15 cellular contexts compared by ENCODE assay signal in the genomic region with DNA sequence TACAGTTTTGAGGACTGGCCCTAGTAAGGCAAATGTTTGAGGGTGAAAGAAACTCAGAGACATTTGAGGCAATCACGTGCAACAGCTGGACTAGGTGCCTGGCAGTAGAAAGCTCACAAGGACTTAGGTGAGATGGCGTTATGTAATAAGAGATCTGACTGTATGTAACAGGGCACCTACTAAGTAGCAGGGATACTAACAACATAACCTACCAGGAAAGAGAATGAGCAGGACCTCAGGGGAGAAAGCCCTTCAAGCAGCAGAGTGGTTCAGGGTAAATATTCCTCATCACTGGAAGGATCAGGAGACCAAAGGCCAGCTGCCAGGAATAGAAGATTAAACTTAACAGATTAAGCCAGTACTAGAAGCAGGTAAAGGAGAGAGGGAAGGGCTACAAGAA. TPM values are rescaled to one million over a fixed set of nuclear protein-coding genes. Genes with fewer than 3 reads are reported as not detected.
"Had no signal": no experiment of that assay in that cellular context is flagged by ENCODE, and none has a peak within 500 bp of the region (broad histone marks: within the 10 kb centered on the region; RNA-seq: fewer than 3 reads in every experiment).

No MANE protein-coding gene starts in this region.

- H3K4me3 Mint-ChIP-seq: activated naive CD4-positive, alpha-beta T cell treated with anti-CD3 and anti-CD28 coated beads, Interleukin-2, amount 50 U/mL, for 24 hours; brain had no signal

- H3K27me3 Mint-ChIP-seq: activated naive CD4-positive, alpha-beta T cell treated with anti-CD3 and anti-CD28 coated beads, Interleukin-2, amount 50 U/mL, for 24 hours had no signal

- H3K4me1 Mint-ChIP-seq: brain had no signal

- H3K36me3 Mint-ChIP-seq: brain had no signal

- H3K27ac Mint-ChIP-seq: brain had no signal

- DNase-seq: activated CD4-positive, alpha-beta T cell treated with anti-CD3 and anti-CD28 coated beads for 4 hours; activated CD8-positive, alpha-beta memory T cell treated with anti-CD3 and anti-CD28 coated beads for 24 hours; activated effector memory CD4-positive, alpha-beta T cell treated with Interleukin-2 at 50 U/mL for 16 hours; activated T-cell treated with anti-CD3 and anti-CD28 coated beads for 4 hours; amygdala; dorsolateral prefrontal cortex; left cardiac atrium; mammary epithelial cell; sigmoid colon; stimulated activated CD4-positive, alpha-beta T cell treated with anti-CD3 and anti-CD28 coated beads, Interleukin-2, amount 100 ng/mL, for 24 hours; stimulated activated naive CD4-positive, alpha-beta T cell treated with Interleukin-2 at 50 U/mL for 16 hours; T1000 had no signal

- ATAC-seq: left cardiac atrium had no signal

- H3K9me3 Mint-ChIP-seq: activated naive CD4-positive, alpha-beta T cell treated with anti-CD3 and anti-CD28 coated beads, Interleukin-2, amount 50 U/mL, for 24 hours had no signal

RNA-seq across cellular contexts. Expression of a gene that starts 53.4 kb away (rescaled TPM):
- total RNA-seq: mammary epithelial cell, osteocyte had no signal
- polyA plus RNA-seq: mammary epithelial cell had no signal
